In the genomic region with DNA sequence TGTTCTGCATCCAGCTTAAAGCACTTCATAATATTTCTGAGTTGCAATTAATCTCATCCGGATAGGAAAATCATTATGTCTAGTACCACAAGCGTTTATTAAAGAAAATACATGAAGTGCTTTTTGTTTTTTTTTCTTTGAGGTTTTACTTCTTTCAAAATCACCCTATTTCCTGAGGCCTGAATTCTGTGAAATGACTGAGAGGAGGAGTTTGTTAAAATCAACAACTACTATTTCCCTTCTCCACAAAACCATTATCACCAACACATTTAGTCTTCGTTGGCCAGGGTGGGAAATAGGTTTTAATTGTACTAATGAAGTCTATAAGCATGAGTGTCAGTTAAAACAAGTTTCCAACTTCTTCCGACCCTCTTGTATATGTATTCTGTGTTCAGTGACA, we compare ENCODE assay signal across 18 cellular contexts.
"Had no signal": no experiment of that assay in that cellular context is flagged by ENCODE, and none has a peak within 500 bp of the region (broad histone marks: within the 10 kb centered on the region; RNA-seq: fewer than 3 reads in every experiment).

No MANE protein-coding gene starts in this region.

- H3K9me3 ChIP-seq: breast epithelium, lower lobe of right lung, mucosa of descending colon, thoracic aorta, vagina had no signal

- H3K4me3 ChIP-seq: breast epithelium, lower lobe of right lung, mucosa of descending colon, neural progenitor cell, thoracic aorta, vagina had no signal

- H3K27ac Mint-ChIP-seq: activated B cell treated with CpG ODN at 0.5 μM for 24 hours, neural progenitor cell, type B pancreatic cell had no signal

- H2AFZ ChIP-seq: neural progenitor cell had no signal

- H3K27ac ChIP-seq: breast epithelium, foreskin keratinocyte, lower lobe of right lung, neural progenitor cell, thoracic aorta, vagina had no signal

- H3K4me3 Mint-ChIP-seq: activated B cell treated with CpG ODN at 0.5 μM for 24 hours; central memory CD8-positive, alpha-beta T cell; neural progenitor cell; type B pancreatic cell had no signal

- H3K9ac ChIP-seq: neural progenitor cell had no signal

- ATAC-seq: foreskin keratinocyte, left lobe of liver, lower lobe of right lung, mucosa of descending colon, sciatic nerve had no signal

- H3K9me3 Mint-ChIP-seq: activated B cell treated with CpG ODN at 0.5 μM for 24 hours; central memory CD8-positive, alpha-beta T cell; neural progenitor cell; type B pancreatic cell had no signal

- DNase-seq: activated B cell treated with CpG ODN at 0.5 μM for 24 hours; activated CD4-positive, alpha-beta T cell treated with anti-CD3 and anti-CD28 coated beads for 4 hours; activated naive CD4-positive, alpha-beta T cell; effector memory CD4-positive, alpha-beta T cell; foreskin keratinocyte; lower lobe of right lung; mesendoderm; mucosa of descending colon; stimulated activated CD4-positive, alpha-beta T cell treated with anti-CD3 and anti-CD28 coated beads, Interleukin-2, amount 100 ng/mL, for 48 hours; stimulated activated naive CD4-positive, alpha-beta T cell treated with Interleukin-2 at 50 U/mL for 16 hours had no signal

- H3K4me2 ChIP-seq: neural progenitor cell had no signal

- H3K27me3 Mint-ChIP-seq: activated B cell treated with CpG ODN at 0.5 μM for 24 hours; central memory CD8-positive, alpha-beta T cell; type B pancreatic cell had no signal

- H3K36me3 ChIP-seq: breast epithelium had no signal

- H3K27me3 ChIP-seq: breast epithelium, foreskin keratinocyte, neural progenitor cell, vagina had no signal

- H3K4me1 ChIP-seq: foreskin keratinocyte had no signal
